In the genomic region with DNA sequence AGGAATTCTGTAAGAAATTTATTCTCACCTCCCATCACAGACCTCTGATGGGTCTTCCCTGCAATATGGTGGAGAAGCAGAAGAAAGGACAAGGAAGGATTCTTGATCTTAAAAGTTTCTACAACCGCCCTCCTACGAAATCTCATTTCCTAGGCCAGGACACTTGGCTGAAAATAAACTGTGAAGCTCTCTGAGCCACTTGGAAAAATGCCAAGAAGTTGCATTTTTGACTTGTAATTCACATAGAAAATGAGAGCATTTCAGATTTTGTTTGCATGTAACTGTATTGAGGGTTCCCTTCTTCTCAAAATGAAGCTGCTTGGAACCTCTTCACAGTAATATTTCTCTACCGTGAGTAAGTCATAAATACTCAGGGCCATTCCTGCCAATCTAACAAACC, we compare ENCODE assay signal across 16 cellular contexts.
DNase-seq lines count a peak whose midpoint lies in the region; ATAC-seq, FAIRE-seq and TF ChIP-seq lines count a peak whose summit lies in the region.
"Had no signal": no experiment of that assay in that cellular context is flagged by ENCODE, and none has a peak within 500 bp of the region (broad histone marks: within the 10 kb centered on the region; RNA-seq: fewer than 3 reads in every experiment).

No MANE protein-coding gene starts in this region.

- H3K79me2 ChIP-seq in K562 (ENCODE audit: control insufficient read depth, insufficient read depth, low read length) = no peaks in the 10 kb centered on the region

- ATAC-seq in K562 (no peak), HG02981 (IDR thresholded peaks at IDR 0.05; ENCODE audit: unreplicated experiment) (no peak)
- ATAC-seq: Panc1 had no signal

- POLR2A ChIA-PET in K562 (lab: Yijun Ruan, JAX) = no interaction called here

- H3K9me1 ChIP-seq in K562 (ENCODE audit: control insufficient read depth, insufficient read depth, low read length) = no peaks in the 10 kb centered on the region

- no TSS peak for BruUV-seq in K562 (replicated peaks; lab: Mats Ljungman, UMichigan)

- H3K9me3 ChIP-seq in K562 (replicated peaks; ENCODE audit: control insufficient read depth, insufficient read depth, low read depth, low read length) = no peaks in the 10 kb centered on the region

- CTCF ChIA-PET in K562 (lab: Yijun Ruan, JAX; ENCODE audit: low intra/inter-chr PET ratio) = no interaction called here

- no peak for TF ChIP-seq CTCF in K562 (IDR thresholded peaks at IDR 0.05 in 2 of 3, conservative IDR thresholded peaks at IDR 0.05 in 1 of 3; ENCODE audit: insufficient read depth in 2 of 3, low read depth in 1 of 3, low read length in 3 of 3)
- TF ChIP-seq CTCF in fibroblast of the aortic adventitia (IDR thresholded peaks at IDR 0.05; ENCODE audit: insufficient read depth, low read length) = no peak

- no peak for TF ChIP-seq RAD21 in K562 (CRISPR knock-in tag; conservative IDR thresholded peaks at IDR 0.05 in 1 of 2, IDR thresholded peaks at IDR 0.05 in 1 of 2)

- no peak overlapping the region for H3K4me3 ChIP-seq in K562
- H3K4me3 ChIP-seq in fibroblast of the aortic adventitia (ENCODE audit: low read depth, low read length) = no peak overlapping the region

- H3K27me3 ChIP-seq in K562 (ENCODE audit: control insufficient read depth in 2 of 2, insufficient read depth in 2 of 2, low read length in 2 of 2) = 0 out of 5 replicates have a peak, but pooled peaks cover 0 to 3% of the 10 kb centered on the region in 2 experiments

- in situ Hi-C loops in K562 (cut with MboI) = no loop called here

- no peaks in the 10 kb centered on the region for H3K4me1 ChIP-seq in K562 (replicated peaks in 1 of 2; ENCODE audit: control insufficient read depth in 2 of 2, insufficient read depth in 2 of 2, low read length in 2 of 2)

- no peak overlapping the region for H2AFZ ChIP-seq in K562 (ENCODE audit: low read depth, low read length)

- H3K36me3 ChIP-seq in K562 (ENCODE audit: control insufficient read depth, insufficient read depth, low read length) = no peaks in the 10 kb centered on the region

- no peak for FAIRE-seq in K562 (lab: Jason Lieb, UNC)

- H3K27ac ChIP-seq in K562 (ENCODE audit: extremely low read depth, low read depth, low read length) = no peak overlapping the region

- WGBS in K562 (ENCODE audit: insufficient coverage, low coverage, missing lambda C conversion rate) = 0% methylated on average over 3 of the region's 3 CpGs

- no peak overlapping the region for H3K4me2 ChIP-seq in K562 (ENCODE audit: insufficient read depth, low read length)

- TF ChIP-seq EP300 in K562 (IDR thresholded peaks at IDR 0.05; ENCODE audit: low read length) = no peak

- DNase-seq in EH (ENCODE audit: low read depth) (peak; percentile 27), NCI-H2227 (lab: John Stamatoyannopoulos, UW; ENCODE audit: unreplicated experiment) (peak; percentile 39), K562 (ENCODE audit: extremely low read depth in 1 of 4, low spot score in 3 of 4) (no peak), fibroblast of the aortic adventitia (ENCODE audit: low read depth) (peak; percentile 70), iPS-NIHi11 (ENCODE audit: low spot score) (no peak), HK-2 (ENCODE audit: unreplicated experiment) (no peak), medulla oblongata (ENCODE audit: extremely low spot score) (no peak)
- DNase-seq: CD4-positive, CD25-positive, alpha-beta regulatory T cell; DND-41; Kasumi-1; NCI-H2081; NCI-H345; NCI-H774; SHP77 had no signal

- no peak overlapping the region for H3K9ac ChIP-seq in K562 (ENCODE audit: insufficient read depth in 1 of 2, low read depth in 2 of 2, low read length in 2 of 2)

- H4K20me1 ChIP-seq in K562 (replicated peaks; ENCODE audit: control insufficient read depth, insufficient read depth, low read length) = no peaks in the 10 kb centered on the region

- no peak for TF ChIP-seq POLR2A in K562 (conservative IDR thresholded peaks at IDR 0.05)

- intact Hi-C loops in K562 (cut with micrococcal nuclease) = no loop called here

TF ChIP-seq in K562, 482 proteins besides CTCF, POLR2A, EP300 and RAD21:
- TF ChIP-seq NFIC (IDR thresholded peaks at IDR 0.05) (peak; percentile 41; the same call in 1 of the 2 replicates), SRSF1 (IDR thresholded peaks at IDR 0.05; ENCODE audit: low read depth, low read length) (no peak), FOXA1 (IDR thresholded peaks at IDR 0.05; ENCODE audit: borderline replicate concordance) (no peak)

Comparison
In these comparisons a context has a peak if more than half of its experiments do, and no peak if none do; other contexts are left out.
1. DNase-seq: peak in EH (single experiment), NCI-H2227 (single experiment) and fibroblast of the aortic adventitia (single experiment); none in K562 (0 of 4), iPS-NIHi11 (single experiment), HK-2 (single experiment) and medulla oblongata (single experiment).